In the genomic region with DNA sequence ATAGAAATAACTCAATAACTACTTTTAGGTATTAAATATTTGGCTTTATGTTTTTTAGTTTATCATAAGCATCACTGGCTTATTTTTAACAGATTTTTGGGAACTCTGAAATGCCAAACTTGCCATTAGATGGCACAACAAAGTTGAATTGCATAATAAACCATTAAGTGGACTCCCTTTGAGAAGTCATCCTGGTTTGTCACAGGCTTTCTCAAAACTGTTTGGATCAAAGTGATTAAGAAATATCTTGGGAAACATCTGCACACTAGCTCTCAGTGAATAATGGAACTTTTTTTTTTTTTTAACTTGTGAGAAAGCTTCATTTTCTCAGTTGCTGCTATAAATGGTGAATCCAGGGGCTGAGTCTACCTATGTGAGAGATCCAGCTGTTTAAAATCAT, we compare ENCODE assay signal across 20 cellular contexts. TPM values are rescaled to one million over a fixed set of nuclear protein-coding genes. Genes with fewer than 3 reads are reported as not detected.
DNase-seq lines count a peak whose midpoint lies in the region; TF ChIP-seq lines count a peak whose summit lies in the region.
"Had no signal": no experiment of that assay in that cellular context is flagged by ENCODE, and none has a peak within 500 bp of the region (broad histone marks: within the 10 kb centered on the region; RNA-seq: fewer than 3 reads in every experiment).

No MANE protein-coding gene starts in this region.

- intact Hi-C loops in ascending aorta (cut with DNase I) = loop anchor here (2.0 to 5.0 kb wide), 2 partner anchors 15 to 683 kb away; no protein-coding TSS in a partner anchor

- peak overlapping the region; percentile 3 for H3K4me3 Mint-ChIP-seq in neural crest cell
- H3K4me3 Mint-ChIP-seq: endodermal cell had no signal

- DNase-seq in SIG-M5 treated with dmso at 0.1 percent for 504 hours (lab: John Stamatoyannopoulos, UW; ENCODE audit: unreplicated experiment) (peak; percentile 31), SIG-M5 (lab: John Stamatoyannopoulos, UW) (no peak), H4 (ENCODE audit: low spot score) (peak; percentile 17), ascending aorta (ENCODE audit: low spot score in 2 of 2) (no peak), neural crest cell (ENCODE audit: low read depth, low spot score) (no peak), T-helper 2 cell (no peak), DMS53 treated with DMSO at 0.1 percent for 48 hours (lab: John Stamatoyannopoulos, UW; ENCODE audit: unreplicated experiment) (no peak)
- DNase-seq in stimulated activated CD4-positive, alpha-beta T cell treated with anti-CD3 and anti-CD28 coated beads, Interleukin-4, amount 100 ng/mL, for 1 hour = no peak
- DNase-seq: activated effector memory CD4-positive, alpha-beta T cell treated with Interleukin-2 at 50 U/mL for 16 hours; anterior cingulate cortex; DMS79; endodermal cell; gastrocnemius medialis; NCI-H1092; NCI-H2107; NCI-H526; SHP77 treated with DMSO at 0.1 percent for 48 hours had no signal

- no peak overlapping the region for H3K4me3 ChIP-seq in ascending aorta
- H3K4me3 ChIP-seq: gastrocnemius medialis, HAP-1, tibial nerve had no signal

- H3K27me3 ChIP-seq in ascending aorta = no peaks in the 10 kb centered on the region
- H3K27me3 ChIP-seq: gastrocnemius medialis, tibial nerve had no signal

- peaks cover 0 to 15% of the 10 kb centered on the region in 2 donors for H3K4me1 ChIP-seq in ascending aorta
- H3K4me1 ChIP-seq: HAP-1 had no signal

- no peaks in the 10 kb centered on the region for H3K36me3 ChIP-seq in ascending aorta
- H3K36me3 ChIP-seq: gastrocnemius medialis, HAP-1, tibial nerve had no signal

- H3K9me3 Mint-ChIP-seq in neural crest cell = no peaks in the 10 kb centered on the region
- H3K9me3 Mint-ChIP-seq: endodermal cell had no signal

- peak overlapping the region; percentile 86 to 98 for H3K27ac ChIP-seq in ascending aorta
- H3K27ac ChIP-seq: 22Rv1 had no signal

- H3K27ac Mint-ChIP-seq in neural crest cell (ENCODE audit: unreplicated experiment) = no peak overlapping the region
- H3K27ac Mint-ChIP-seq: endodermal cell had no signal

- H3K9me3 ChIP-seq in ascending aorta = no peaks in the 10 kb centered on the region
- H3K9me3 ChIP-seq: gastrocnemius medialis, HAP-1, tibial nerve had no signal

- H3K4me1 Mint-ChIP-seq in neural crest cell = peaks cover 23% of the 10 kb centered on the region

- H3K27me3 Mint-ChIP-seq in neural crest cell (ENCODE audit: low read depth) = peaks cover 2% of the 10 kb centered on the region

- H3K36me3 Mint-ChIP-seq in neural crest cell (ENCODE audit: low read depth) = no peaks in the 10 kb centered on the region

- TF ChIP-seq CTCF in ascending aorta (IDR thresholded peaks at IDR 0.05) (no peak), neural crest cell (conservative IDR thresholded peaks at IDR 0.05) (no peak)

RNA-seq across cellular contexts. Expression of gene SLC16A7, which starts 4.3 kb away (rescaled TPM):
- total RNA-seq in H4 (2014; rRNA removed; shearing (Covaris generic)) = 10.8 and 21.9 TPM in 2 replicates
- total RNA-seq in ascending aorta (12.6 TPM), neural crest cell (2.9 and 3.4 TPM in 2 replicates)

Comparison
In these comparisons a context has a peak if more than half of its experiments do, and no peak if none do; other contexts are left out.
1. DNase-seq: peak in SIG-M5 treated with dmso at 0.1 percent for 504 hours (single experiment) and H4 (single experiment); none in SIG-M5 (single experiment), ascending aorta (0 of 2), neural crest cell (single experiment), T-helper 2 cell (0 of 5), stimulated activated CD4-positive, alpha-beta T cell treated with anti-CD3 and anti-CD28 coated beads, Interleukin-4, amount 100 ng/mL, for 1 hour (single experiment) and DMS53 treated with DMSO at 0.1 percent for 48 hours (single experiment).